Comparison of ENCODE assay signal across 22 cellular contexts in the genomic region with DNA sequence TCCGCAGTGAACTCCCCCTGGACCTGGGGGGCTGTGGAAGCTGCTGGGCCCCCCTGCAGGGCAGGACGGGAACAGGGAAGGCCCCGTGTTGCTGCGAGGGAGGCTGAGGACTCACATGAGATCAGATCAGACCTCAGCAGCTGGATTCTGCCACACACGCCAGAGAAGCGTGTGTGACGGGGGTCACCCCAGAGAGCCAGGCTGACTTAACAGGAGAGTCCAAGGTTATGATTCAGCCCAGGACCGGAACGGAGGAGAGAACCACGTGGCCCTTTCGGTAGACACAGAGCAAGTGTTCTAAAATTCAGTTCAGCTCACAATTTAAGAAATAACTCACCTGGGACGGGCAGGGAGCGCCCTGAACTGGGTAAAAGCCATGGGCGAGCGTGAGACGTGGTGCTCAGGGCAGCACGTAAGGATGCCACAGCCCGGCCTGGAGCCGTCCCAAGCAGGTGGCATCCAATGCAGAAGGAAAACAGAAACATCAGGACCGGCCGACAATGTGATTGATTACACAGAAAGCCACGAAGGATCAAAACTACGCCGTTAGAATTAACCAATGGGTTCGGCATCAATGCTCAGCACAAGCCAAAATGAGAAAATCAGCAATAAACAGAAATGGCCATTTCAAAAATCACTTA. TPM values are rescaled to one million over a fixed set of nuclear protein-coding genes. Genes with fewer than 3 reads are reported as not detected.
DNase-seq lines count a peak whose midpoint lies in the region; ATAC-seq and TF ChIP-seq lines count a peak whose summit lies in the region.
"Had no signal": no experiment of that assay in that cellular context is flagged by ENCODE, and none has a peak within 500 bp of the region (broad histone marks: within the 10 kb centered on the region; RNA-seq: fewer than 3 reads in every experiment).

No MANE protein-coding gene starts in this region.

- H3K4me3 ChIP-seq in BLaER1 (no peak overlapping the region), GM23338 (no peak overlapping the region), endodermal cell (ENCODE audit: low read length) (no peak overlapping the region), neuronal stem cell (ENCODE audit: low read length in 2 of 2) (no peak overlapping the region), SK-N-SH (ENCODE audit: low read depth in 2 of 2, low read length in 1 of 2) (no peak overlapping the region)
- H3K4me3 ChIP-seq: PC-9 had no signal

- H3K36me3 Mint-ChIP-seq in GM23338 (ENCODE audit: low read depth) (peaks cover 3% of the 10 kb centered on the region; the same call in 1 of the 3 replicates), endodermal cell (ENCODE audit: low read depth) (no peaks in the 10 kb centered on the region)
- H3K36me3 Mint-ChIP-seq: activated naive CD4-positive, alpha-beta T cell treated with anti-CD3 and anti-CD28 coated beads, Interleukin-2, amount 50 U/mL, for 72 hours had no signal

- H3K27ac Mint-ChIP-seq in GM23338 (peak overlapping the region; percentile 27; the same call in 1 of the 2 replicates), endodermal cell (no peak overlapping the region)
- H3K27ac Mint-ChIP-seq: activated naive CD4-positive, alpha-beta T cell treated with anti-CD3 and anti-CD28 coated beads, Interleukin-2, amount 50 U/mL, for 72 hours; activated T-helper 1 cell treated with anti-CD3 and anti-CD28 coated beads, Interleukin-12 subunit alpha, Interleukin-12 subunit beta, Interleukin-2, Interleukin-4 antibody, amounts not matched to agents 30 ng/mL and 10 ng/mL and 1 ng/mL, durations not matched to agents 14 hours and 24 hours and 36 hours had no signal

- no peaks in the 10 kb centered on the region for H3K9me3 ChIP-seq in BLaER1
- no peaks in the 10 kb centered on the region for H3K9me3 ChIP-seq in endodermal cell (ENCODE audit: control insufficient read depth, low read length)
- H3K9me3 ChIP-seq in neuronal stem cell (replicated peaks in 1 of 2; ENCODE audit: control insufficient read depth in 2 of 2, insufficient read depth in 1 of 2, low read depth in 1 of 2, low read length in 2 of 2) = peaks cover 3 to 4% of the 10 kb centered on the region in 2 donors
- no peaks in the 10 kb centered on the region for H3K9me3 ChIP-seq in SK-N-SH

- TF ChIP-seq CTCF in GM23338 (conservative IDR thresholded peaks at IDR 0.05; ENCODE audit: low read depth in 2 of 2) = no peak
- no peak for TF ChIP-seq CTCF in endodermal cell (conservative IDR thresholded peaks at IDR 0.05)
- no peak for TF ChIP-seq CTCF in SK-N-SH (IDR thresholded peaks at IDR 0.05)

- H3K4me3 Mint-ChIP-seq in GM23338 = no peak overlapping the region
- no peak overlapping the region for H3K4me3 Mint-ChIP-seq in endodermal cell
- H3K4me3 Mint-ChIP-seq: activated T-helper 1 cell treated with anti-CD3 and anti-CD28 coated beads, Interleukin-12 subunit alpha, Interleukin-12 subunit beta, Interleukin-2, Interleukin-4 antibody, amounts not matched to agents 30 ng/mL and 10 ng/mL and 1 ng/mL, durations not matched to agents 14 hours and 24 hours and 36 hours; CD8-positive, alpha-beta memory T cell had no signal

- DNase-seq in GM23338 (ENCODE audit: low spot score) = no peak
- DNase-seq in endodermal cell = peak; percentile 37
- DNase-seq in neuronal stem cell (ENCODE audit: low spot score) = no peak
- DNase-seq in iPS-NIHi7 (ENCODE audit: extremely low spot score) = no peak
- DNase-seq in SK-N-SH = no peak
- DNase-seq: activated CD4-positive, alpha-beta T cell treated with anti-CD3 and anti-CD28 coated beads for 4 hours; mesenchymal stem cell; NK-92 treated with Interleukin-12 subunit alpha and Interleukin-12 subunit beta, amount 100 ng/mL, for 24 hours; PC-9; stimulated activated CD4-positive, alpha-beta T cell treated with anti-CD3 and anti-CD28 coated beads, Interleukin-15, amount 100 ng/mL, for 24 hours; T-helper 1 cell; trophoblast cell had no signal

- H3K9me3 Mint-ChIP-seq in GM23338 = peaks cover 2% of the 10 kb centered on the region; the same call in 1 of the 3 replicates
- no peaks in the 10 kb centered on the region for H3K9me3 Mint-ChIP-seq in endodermal cell
- H3K9me3 Mint-ChIP-seq: activated naive CD4-positive, alpha-beta T cell treated with anti-CD3 and anti-CD28 coated beads, Interleukin-2, amount 50 U/mL, for 72 hours; activated T-helper 1 cell treated with anti-CD3 and anti-CD28 coated beads, Interleukin-12 subunit alpha, Interleukin-12 subunit beta, Interleukin-2, Interleukin-4 antibody, amounts not matched to agents 30 ng/mL and 10 ng/mL and 1 ng/mL, durations not matched to agents 14 hours and 24 hours and 36 hours; CD8-positive, alpha-beta memory T cell had no signal

- H3K9ac ChIP-seq in BLaER1 = peak overlapping the region; percentile 49; the same call in 1 of the 2 replicates
- no peak overlapping the region for H3K9ac ChIP-seq in endodermal cell (ENCODE audit: extremely low read depth, low read length, poor library complexity, severe bottlenecking)
- no peak overlapping the region for H3K9ac ChIP-seq in neuronal stem cell (ENCODE audit: low read depth, low read length, poor library complexity)
- H3K9ac ChIP-seq in SK-N-SH = no peak overlapping the region
- H3K9ac ChIP-seq: parathyroid adenoma had no signal

- WGBS in endodermal cell (ENCODE audit: insufficient coverage in 1 of 2, insufficient read length in 1 of 2), 2 experiments = 88 to 89% methylated on average over 23 to 25 of the region's 25 CpGs
- WGBS in neuronal stem cell (ENCODE audit: extremely low coverage in 2 of 2, insufficient read length in 2 of 2, insufficient replicate concordance in 1 of 2), 2 donors = no CpG with 5 or more reads among the region's 25 CpGs
- WGBS in SK-N-SH (ENCODE audit: low lambda C conversion rate) = 87% methylated on average over 25 of the region's 25 CpGs

- H2AK5ac ChIP-seq in neuronal stem cell (ENCODE audit: low read depth, low read length) = peak overlapping the region; percentile 81

- H3K79me2 ChIP-seq in GM23338 (replicated peaks; ENCODE audit: insufficient read depth) (no peaks in the 10 kb centered on the region), SK-N-SH (ENCODE audit: insufficient read depth) (no peaks in the 10 kb centered on the region)
- H3K79me2 ChIP-seq: parathyroid adenoma had no signal

- H2BK15ac ChIP-seq in neuronal stem cell (ENCODE audit: low read length) = no peak overlapping the region

- peaks cover 15% of the 10 kb centered on the region for H3K79me1 ChIP-seq in neuronal stem cell (ENCODE audit: low read depth, low read length)

- H3K9me2 ChIP-seq in GM23338 (ENCODE audit: insufficient read depth) (no peaks in the 10 kb centered on the region), SK-N-SH (no peaks in the 10 kb centered on the region)

- H4K8ac ChIP-seq in neuronal stem cell (ENCODE audit: low read depth, low read length) = peak overlapping the region; percentile 50

- peak overlapping the region; percentile 85 for H3K4me2 ChIP-seq in BLaER1
- H3K4me2 ChIP-seq in GM23338 = no peak overlapping the region
- no peak overlapping the region for H3K4me2 ChIP-seq in neuronal stem cell (ENCODE audit: insufficient read depth, low read length, poor library complexity, severe bottlenecking)
- no peak overlapping the region for H3K4me2 ChIP-seq in SK-N-SH
- H3K4me2 ChIP-seq: PC-9 had no signal

- H4K91ac ChIP-seq in neuronal stem cell (ENCODE audit: low read depth, low read length, poor library complexity) = no peak overlapping the region

- H4K20me1 ChIP-seq in BLaER1 (no peaks in the 10 kb centered on the region), GM23338 (replicated peaks; ENCODE audit: insufficient read depth) (no peaks in the 10 kb centered on the region), SK-N-SH (ENCODE audit: insufficient read depth) (no peaks in the 10 kb centered on the region)

- peak overlapping the region; percentile 87 for H3K18ac ChIP-seq in neuronal stem cell (ENCODE audit: low read length)

- H2BK5ac ChIP-seq in neuronal stem cell (ENCODE audit: low read length) = no peak overlapping the region

- no peak for TF ChIP-seq EP300 in SK-N-SH (IDR thresholded peaks at IDR 0.05; ENCODE audit: borderline replicate concordance in 1 of 2, low read depth in 1 of 2, low read length in 1 of 2)

- no peak overlapping the region for H2BK12ac ChIP-seq in neuronal stem cell (ENCODE audit: low read length)

- no peak for TF ChIP-seq RAD21 in SK-N-SH (IDR thresholded peaks at IDR 0.05; ENCODE audit: low read length)

- H2AFZ ChIP-seq in GM23338 = no peak overlapping the region
- H2AFZ ChIP-seq in neuronal stem cell (ENCODE audit: low read length) = no peak overlapping the region
- no peak overlapping the region for H2AFZ ChIP-seq in SK-N-SH (ENCODE audit: low read depth)
- H2AFZ ChIP-seq: parathyroid adenoma, PC-9 had no signal

- no peak overlapping the region for H3K4ac ChIP-seq in neuronal stem cell (ENCODE audit: low read length)

- peak overlapping the region; percentile 43 for H3K23ac ChIP-seq in neuronal stem cell (ENCODE audit: low read depth, low read length, poor library complexity)

- peak overlapping the region; percentile 78 for H3K27ac ChIP-seq in BLaER1
- no peak overlapping the region for H3K27ac ChIP-seq in GM23338 (ENCODE audit: low read depth)
- H3K27ac ChIP-seq in endodermal cell (ENCODE audit: low read depth, low read length) = peak overlapping the region; percentile 32
- H3K27ac ChIP-seq in neuronal stem cell (replicated peaks; ENCODE audit: low read length) = no peak overlapping the region
- no peak overlapping the region for H3K27ac ChIP-seq in SK-N-SH (ENCODE audit: low read depth in 2 of 2, low read length in 1 of 2)
- H3K27ac ChIP-seq: epithelial cell of prostate, parathyroid adenoma, PC-9 had no signal

- H3K27me3 ChIP-seq in BLaER1 (no peaks in the 10 kb centered on the region), GM23338 (ENCODE audit: insufficient read depth) (no peaks in the 10 kb centered on the region), endodermal cell (ENCODE audit: control insufficient read depth, insufficient read depth, low read length, poor library complexity, severe bottlenecking) (no peaks in the 10 kb centered on the region), neuronal stem cell (ENCODE audit: control insufficient read depth in 3 of 3, insufficient read depth in 3 of 3, low read depth in 1 of 3, low read length in 3 of 3) (no peaks in the 10 kb centered on the region), SK-N-SH (ENCODE audit: insufficient read depth) (no peaks in the 10 kb centered on the region)

- peaks cover 4% of the 10 kb centered on the region; the same call in 1 of the 2 replicates for H3K36me3 ChIP-seq in BLaER1
- H3K36me3 ChIP-seq in GM23338 (ENCODE audit: insufficient read depth) = no peaks in the 10 kb centered on the region
- H3K36me3 ChIP-seq in endodermal cell (ENCODE audit: control insufficient read depth, insufficient read depth, low read length) = no peaks in the 10 kb centered on the region
- H3K36me3 ChIP-seq in neuronal stem cell (replicated peaks in 1 of 2; ENCODE audit: control insufficient read depth in 2 of 2, insufficient read depth in 2 of 2, low read length in 2 of 2) = peaks cover 0 to under 1% of the 10 kb centered on the region in 2 donors
- no peaks in the 10 kb centered on the region for H3K36me3 ChIP-seq in SK-N-SH (replicated peaks in 1 of 2; ENCODE audit: control insufficient read depth in 1 of 2, insufficient read depth in 2 of 2, low read length in 1 of 2)

- ATAC-seq in GM23338 (no peak), GM21529 (IDR thresholded peaks at IDR 0.05; ENCODE audit: unreplicated experiment) (no peak), GM18873 (IDR thresholded peaks at IDR 0.05; ENCODE audit: low FRiP score, unreplicated experiment) (no peak)
- ATAC-seq: activated naive CD4-positive, alpha-beta T cell treated with anti-CD3 and anti-CD28 coated beads, Interleukin-2, amount 50 U/mL, for 72 hours; right cardiac atrium had no signal

- POLR2A ChIA-PET in SK-N-SH (lab: Yijun Ruan, JAX) = no interaction called here

- H2BK120ac ChIP-seq in neuronal stem cell (ENCODE audit: low read depth, low read length) = no peak overlapping the region

- H3K4me1 ChIP-seq in BLaER1 = peaks cover 70% of the 10 kb centered on the region
- H3K4me1 ChIP-seq in GM23338 (ENCODE audit: insufficient read depth) = no peaks in the 10 kb centered on the region
- peaks cover 4% of the 10 kb centered on the region for H3K4me1 ChIP-seq in endodermal cell (ENCODE audit: control insufficient read depth, insufficient read depth, low read length)
- peaks cover 4 to 33% of the 10 kb centered on the region in 2 donors for H3K4me1 ChIP-seq in neuronal stem cell (ENCODE audit: control insufficient read depth in 2 of 2, insufficient read depth in 1 of 2, low read depth in 1 of 2, low read length in 2 of 2)
- H3K4me1 ChIP-seq in SK-N-SH (ENCODE audit: control insufficient read depth in 1 of 2, insufficient read depth in 2 of 2, low read depth in 1 of 2, low read length in 1 of 2) = no peaks in the 10 kb centered on the region; a peak in 1 of 4 replicates
- H3K4me1 ChIP-seq: parathyroid adenoma had no signal

- H3K14ac ChIP-seq in neuronal stem cell (ENCODE audit: low read length) = no peak overlapping the region

- peaks cover 10% of the 10 kb centered on the region for H3K27me3 Mint-ChIP-seq in GM23338 (ENCODE audit: insufficient read depth, low read depth, poor library complexity)
- no peaks in the 10 kb centered on the region for H3K27me3 Mint-ChIP-seq in endodermal cell (ENCODE audit: insufficient read depth)
- H3K27me3 Mint-ChIP-seq: CD8-positive, alpha-beta memory T cell had no signal

- CTCF ChIA-PET in SK-N-SH (lab: Yijun Ruan, JAX) = interaction anchor here (0.7 kb wide), 1 partner anchor 9 kb away, joined by 3 read pairs; no protein-coding TSS in a partner anchor

- peaks cover 2% of the 10 kb centered on the region; the same call in 2 of the 3 replicates for H3K4me1 Mint-ChIP-seq in GM23338
- peaks cover 6% of the 10 kb centered on the region for H3K4me1 Mint-ChIP-seq in endodermal cell

- no peaks in the 10 kb centered on the region for H3F3A ChIP-seq in GM23338 (replicated peaks; ENCODE audit: low read depth)
- no peaks in the 10 kb centered on the region for H3F3A ChIP-seq in SK-N-SH (replicated peaks; ENCODE audit: insufficient read depth)

RNA-seq across cellular contexts. Expression of a gene that starts 38.7 kb away (rescaled TPM):
- total RNA-seq in GM23338 (2014; rRNA removed; shearing (Covaris generic)) = 3.6 and 4.4 TPM in 2 replicates
- polyA plus RNA-seq in GM23338 (2016; fragmentation: Nextera tagmentation; extraction: Ambion mirVana) = 9.7 and 9.9 TPM in 2 replicates
- 10 to 100 TPM; 15.5 to 31.0 TPM for total RNA-seq in endodermal cell
- 25.5 TPM for polyA plus RNA-seq in endodermal cell (2013, experiment 1 of 2)
- polyA plus RNA-seq in endodermal cell (2013, experiment 2 of 2) = 25.1 TPM
- 21.1 TPM for polyA plus RNA-seq in neuronal stem cell (2013, experiment 1 of 2)
- polyA plus RNA-seq in neuronal stem cell (2013, experiment 2 of 2) = 19.9 TPM
- 11.5 and 14.2 TPM in 2 replicates for polyA plus RNA-seq in SK-N-SH (2012; rRNA removed)
- polyA plus RNA-seq in SK-N-SH (2012; cell fraction: cytosol; rRNA removed) = 5.2 and 7.4 TPM in 2 replicates
- polyA plus RNA-seq in SK-N-SH (2012; cell fraction: nucleus; rRNA removed) = 50.1 and 63.9 TPM in 2 replicates

RNA-seq across cellular contexts. Expression of a gene that starts 39.0 kb away (rescaled TPM):
- total RNA-seq in GM23338 (2014; rRNA removed; shearing (Covaris generic)) = 0.59 and 0.62 TPM in 2 replicates
- polyA plus RNA-seq in GM23338 (2016; fragmentation: Nextera tagmentation; extraction: Ambion mirVana) (0.68 and 1.4 TPM in 2 replicates), SK-N-SH (2012; rRNA removed) (0.39 and 0.67 TPM in 2 replicates)
- total RNA-seq in endodermal cell = 1 to 10 TPM; 5.0 to 5.9 TPM
- 1.9 TPM for polyA plus RNA-seq in endodermal cell (2013, experiment 1 of 2)
- polyA plus RNA-seq in endodermal cell (2013, experiment 2 of 2) = 1.2 TPM
- 0.61 TPM for polyA plus RNA-seq in neuronal stem cell (2013, experiment 1 of 2)
- polyA plus RNA-seq in neuronal stem cell (2013, experiment 2 of 2) = 0.64 TPM
- 0.12 and 0.22 TPM in 2 replicates for polyA plus RNA-seq in SK-N-SH (2012; cell fraction: cytosol; rRNA removed)
- 5.1 and 9.4 TPM in 2 replicates for polyA plus RNA-seq in SK-N-SH (2012; cell fraction: nucleus; rRNA removed)
- total RNA-seq: fibroblast of villous mesenchyme had no signal

RNA-seq across cellular contexts. Expression of a gene that starts 56.9 kb away (rescaled TPM):
- total RNA-seq in GM23338 (2014; rRNA removed; shearing (Covaris generic)) = 0.42 and 1.6 TPM in 2 replicates
- polyA plus RNA-seq in GM23338 (2016; fragmentation: Nextera tagmentation; extraction: Ambion mirVana) = 0.89 and 1.1 TPM in 2 replicates
- total RNA-seq in endodermal cell = under 1 TPM; 0.33 to 0.75 TPM
- 0.25 TPM for polyA plus RNA-seq in endodermal cell (2013, experiment 1 of 2)
- polyA plus RNA-seq in endodermal cell (2013, experiment 2 of 2) = 0.17 TPM
- 0.03 TPM for polyA plus RNA-seq in neuronal stem cell (2013, experiment 1 of 2)
- polyA plus RNA-seq in neuronal stem cell (2013, experiment 2 of 2) = 0.04 TPM
- 0.18 and 0.30 TPM in 2 replicates for polyA plus RNA-seq in SK-N-SH (2012; rRNA removed)
- 0.03 and 0.12 TPM in 2 replicates for polyA plus RNA-seq in SK-N-SH (2012; cell fraction: cytosol; rRNA removed)
- polyA plus RNA-seq in SK-N-SH (2012; cell fraction: nucleus; rRNA removed) = 2.2 and 2.6 TPM in 2 replicates
- total RNA-seq: activated naive CD4-positive, alpha-beta T cell treated with anti-CD3 and anti-CD28 coated beads, Interleukin-2, amount 50 U/mL, for 72 hours; activated T-helper 1 cell treated with anti-CD3 and anti-CD28 coated beads, Interleukin-12 subunit alpha, Interleukin-12 subunit beta, Interleukin-2, Interleukin-4 antibody, amounts not matched to agents 30 ng/mL and 10 ng/mL and 1 ng/mL, durations not matched to agents 14 hours and 24 hours and 36 hours; CD8-positive, alpha-beta memory T cell; right cardiac atrium had no signal
- polyA plus RNA-seq: CD8-positive, alpha-beta memory T cell; right cardiac atrium had no signal

Comparison
In these comparisons a context has a peak if more than half of its experiments do, and no peak if none do; other contexts are left out.
1. H3K27ac ChIP-seq: peak in BLaER1 (single experiment) and endodermal cell (single experiment); none in GM23338 (single experiment), neuronal stem cell (single experiment) and SK-N-SH (0 of 2).